Comparison of ENCODE assay signal across 21 cellular contexts in the genomic region with DNA sequence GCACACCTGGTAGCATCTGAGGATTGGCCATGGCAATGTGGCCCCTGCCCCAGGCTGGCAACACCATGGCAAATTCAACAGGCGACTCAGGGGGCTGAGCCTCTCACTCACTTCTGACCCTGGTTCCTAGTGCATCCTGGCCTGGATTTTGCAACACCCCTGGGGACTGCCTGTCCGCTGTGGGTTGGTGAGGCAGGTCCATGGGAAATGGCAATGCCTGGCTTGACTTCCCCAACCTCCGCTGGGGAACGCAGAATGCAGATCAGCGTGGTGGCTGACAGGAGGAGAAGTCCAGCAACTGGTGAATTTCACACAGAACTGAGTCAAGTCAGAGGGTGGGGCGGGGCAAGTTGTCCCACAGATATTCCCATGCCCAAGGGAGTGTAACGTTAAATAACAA. TPM values are rescaled to one million over a fixed set of nuclear protein-coding genes. Genes with fewer than 3 reads are reported as not detected.
DNase-seq lines count a peak whose midpoint lies in the region; ATAC-seq and TF ChIP-seq lines count a peak whose summit lies in the region.
"Had no signal": no experiment of that assay in that cellular context is flagged by ENCODE, and none has a peak within 500 bp of the region (broad histone marks: within the 10 kb centered on the region; RNA-seq: fewer than 3 reads in every experiment).

No MANE protein-coding gene starts in this region.

- H3K9me3 ChIP-seq in BLaER1 (no peaks in the 10 kb centered on the region), HEK293 (ENCODE audit: control insufficient read depth, insufficient read depth, low read depth, low read length) (no peaks in the 10 kb centered on the region), neutrophil (no peaks in the 10 kb centered on the region)
- H3K9me3 ChIP-seq in CD4-positive, alpha-beta memory T cell (ENCODE audit: control insufficient read depth in 1 of 2, low read length in 2 of 2) = no peaks in the 10 kb centered on the region
- H3K9me3 ChIP-seq: HAP-1, right atrium auricular region, thoracic aorta had no signal

- H4K20me1 ChIP-seq in BLaER1 = no peaks in the 10 kb centered on the region
- no peaks in the 10 kb centered on the region for H4K20me1 ChIP-seq in GM23338 (replicated peaks; ENCODE audit: insufficient read depth)

- no peaks in the 10 kb centered on the region for H3K79me2 ChIP-seq in GM23338 (replicated peaks; ENCODE audit: insufficient read depth)

- peaks cover 64% of the 10 kb centered on the region for H3K4me1 Mint-ChIP-seq in activated CD8-positive, alpha-beta memory T cell treated with anti-CD3 and anti-CD28 coated beads, Interleukin-2, amount 10 ng/mL, durations not matched to agents 7 days and 5 days
- H3K4me1 Mint-ChIP-seq in CD4-positive, alpha-beta memory T cell = peaks cover 37 to 86% (median 44%) of the 10 kb centered on the region in 4 donors
- peaks cover 62% of the 10 kb centered on the region for H3K4me1 Mint-ChIP-seq in activated CD4-positive, alpha-beta T cell treated with anti-CD3 and anti-CD28 coated beads, Interleukin-2, amount 10 ng/mL, durations not matched to agents 24 days and 14 days
- H3K4me1 Mint-ChIP-seq in GM23338 = peaks cover 8% of the 10 kb centered on the region

- no peak overlapping the region for H3K9ac ChIP-seq in BLaER1

- DNase-seq in activated CD8-positive, alpha-beta memory T cell treated with anti-CD3 and anti-CD28 coated beads, Interleukin-2, amount 10 ng/mL, durations not matched to agents 7 days and 5 days = peak; percentile 36
- DNase-seq in CD4-positive, alpha-beta memory T cell = no peak
- no peak for DNase-seq in activated CD4-positive, alpha-beta T cell treated with anti-CD3 and anti-CD28 coated beads, Interleukin-2, amount 10 ng/mL, durations not matched to agents 24 days and 14 days
- DNase-seq in GM23338 (ENCODE audit: low spot score) = no peak
- DNase-seq: activated naive CD4-positive, alpha-beta T cell; central memory CD4-positive, alpha-beta T cell; DMS79; foreskin melanocyte; hippocampal formation; NCI-H510A treated with DMSO at 0.1 percent for 48 hours; T1000 had no signal

- intact Hi-C loops in CD4-positive, alpha-beta memory T cell (cut with micrococcal nuclease) = no loop called here
- intact Hi-C loops in activated CD4-positive, alpha-beta T cell treated with anti-CD3 and anti-CD28 coated beads, Interleukin-2, amount 10 ng/mL, durations not matched to agents 24 days and 14 days (cut with micrococcal nuclease) = no loop called here

- H2AFZ ChIP-seq in GM23338 = no peak overlapping the region

- H3K4me2 ChIP-seq in BLaER1 (peak overlapping the region; percentile 45), GM23338 (no peak overlapping the region)

- no peaks in the 10 kb centered on the region for H3K27me3 Mint-ChIP-seq in activated CD8-positive, alpha-beta memory T cell treated with anti-CD3 and anti-CD28 coated beads, Interleukin-2, amount 10 ng/mL, durations not matched to agents 7 days and 5 days
- H3K27me3 Mint-ChIP-seq in CD4-positive, alpha-beta memory T cell = no peaks in the 10 kb centered on the region
- no peaks in the 10 kb centered on the region for H3K27me3 Mint-ChIP-seq in activated CD4-positive, alpha-beta T cell treated with anti-CD3 and anti-CD28 coated beads, Interleukin-2, amount 10 ng/mL, durations not matched to agents 24 days and 14 days
- H3K27me3 Mint-ChIP-seq in GM23338 (ENCODE audit: insufficient read depth, low read depth, poor library complexity) = peaks cover 2% of the 10 kb centered on the region

- no peaks in the 10 kb centered on the region for H3K9me3 Mint-ChIP-seq in activated CD8-positive, alpha-beta memory T cell treated with anti-CD3 and anti-CD28 coated beads, Interleukin-2, amount 10 ng/mL, durations not matched to agents 7 days and 5 days (ENCODE audit: low read depth)
- H3K9me3 Mint-ChIP-seq in CD4-positive, alpha-beta memory T cell = peaks cover 0 to 2% (median 0%) of the 10 kb centered on the region in 8 donors
- no peaks in the 10 kb centered on the region for H3K9me3 Mint-ChIP-seq in activated CD4-positive, alpha-beta T cell treated with anti-CD3 and anti-CD28 coated beads, Interleukin-2, amount 10 ng/mL, durations not matched to agents 24 days and 14 days
- H3K9me3 Mint-ChIP-seq in GM23338 = no peaks in the 10 kb centered on the region

- CTCF ChIA-PET in HEK293 (lab: Yijun Ruan, JAX) = no interaction called here
- CTCF ChIA-PET in activated CD8-positive, alpha-beta memory T cell treated with anti-CD3 and anti-CD28 coated beads, Interleukin-2, amount 10 ng/mL, durations not matched to agents 7 days and 5 days (lab: Charles Lee) = interaction anchor here (1.7 kb wide), 1 partner anchor 18 kb away, joined by 4 read pairs; no protein-coding TSS in a partner anchor
- CTCF ChIA-PET in CD4-positive, alpha-beta memory T cell (lab: Charles Lee; ENCODE audit: partially characterized antibody) = interaction anchor here (1.5 kb wide), 1 partner anchor 31 kb away, joined by 5 read pairs; no protein-coding TSS in a partner anchor

- no peak for TF ChIP-seq CTCF in HEK293 (tag by site-specific recombination; IDR thresholded peaks at IDR 0.05)
- no peak for TF ChIP-seq CTCF in neutrophil (IDR thresholded peaks at IDR 0.05)
- TF ChIP-seq CTCF in GM23338 (conservative IDR thresholded peaks at IDR 0.05; ENCODE audit: low read depth in 2 of 2) = no peak

- no peak for ATAC-seq in activated CD8-positive, alpha-beta memory T cell treated with anti-CD3 and anti-CD28 coated beads, Interleukin-2, amount 10 ng/mL, durations not matched to agents 7 days and 5 days
- ATAC-seq in SK-N-SH treated with all-trans-retinoic acid at 6 μM for 48 hours = no peak
- no peak for ATAC-seq in GM23338
- ATAC-seq: GM12878 had no signal

- no peak overlapping the region for H3K27ac Mint-ChIP-seq in activated CD8-positive, alpha-beta memory T cell treated with anti-CD3 and anti-CD28 coated beads, Interleukin-2, amount 10 ng/mL, durations not matched to agents 7 days and 5 days
- peak overlapping the region in 3 of 7 donors; percentile 52 to 92 (median 55) for H3K27ac Mint-ChIP-seq in CD4-positive, alpha-beta memory T cell
- H3K27ac Mint-ChIP-seq in activated CD4-positive, alpha-beta T cell treated with anti-CD3 and anti-CD28 coated beads, Interleukin-2, amount 10 ng/mL, durations not matched to agents 24 days and 14 days = no peak overlapping the region
- no peak overlapping the region for H3K27ac Mint-ChIP-seq in GM23338

- H3K36me3 Mint-ChIP-seq in activated CD8-positive, alpha-beta memory T cell treated with anti-CD3 and anti-CD28 coated beads, Interleukin-2, amount 10 ng/mL, durations not matched to agents 7 days and 5 days = peaks cover 11% of the 10 kb centered on the region
- H3K36me3 Mint-ChIP-seq in CD4-positive, alpha-beta memory T cell = no peaks in the 10 kb centered on the region
- H3K36me3 Mint-ChIP-seq in activated CD4-positive, alpha-beta T cell treated with anti-CD3 and anti-CD28 coated beads, Interleukin-2, amount 10 ng/mL, durations not matched to agents 24 days and 14 days (ENCODE audit: low read depth) = peaks cover 9% of the 10 kb centered on the region
- H3K36me3 Mint-ChIP-seq in GM23338 (ENCODE audit: low read depth) = no peaks in the 10 kb centered on the region

- no peaks in the 10 kb centered on the region for H3K9me2 ChIP-seq in GM23338 (ENCODE audit: insufficient read depth)

- H3K4me1 ChIP-seq in BLaER1 = peaks cover 84% of the 10 kb centered on the region
- H3K4me1 ChIP-seq in HEK293 (ENCODE audit: control insufficient read depth, insufficient read depth, low read length) = no peaks in the 10 kb centered on the region
- peaks cover 86 to 90% of the 10 kb centered on the region in 2 experiments for H3K4me1 ChIP-seq in neutrophil (ENCODE audit: control insufficient read depth in 1 of 2, insufficient read depth in 1 of 2, low read depth in 1 of 2, low read length in 1 of 2)
- H3K4me1 ChIP-seq in CD4-positive, alpha-beta memory T cell (ENCODE audit: insufficient read depth, low read length) = peaks cover 50% of the 10 kb centered on the region
- H3K4me1 ChIP-seq in GM23338 (ENCODE audit: insufficient read depth) = no peaks in the 10 kb centered on the region
- H3K4me1 ChIP-seq: HAP-1 had no signal

- no peaks in the 10 kb centered on the region for H3F3A ChIP-seq in GM23338 (replicated peaks; ENCODE audit: low read depth)

- H3K4me3 ChIP-seq in BLaER1 (no peak overlapping the region), HEK293 (ENCODE audit: low read depth, low read length) (no peak overlapping the region), neutrophil (ENCODE audit: low read depth in 1 of 2, low read length in 1 of 2) (no peak overlapping the region), GM23338 (no peak overlapping the region)
- H3K4me3 ChIP-seq in CD4-positive, alpha-beta memory T cell (ENCODE audit: low read length in 2 of 2) = no peak overlapping the region
- H3K4me3 ChIP-seq: GM12878, HAP-1, right atrium auricular region, SK-N-MC, thoracic aorta had no signal

- H3K4me3 Mint-ChIP-seq in activated CD8-positive, alpha-beta memory T cell treated with anti-CD3 and anti-CD28 coated beads, Interleukin-2, amount 10 ng/mL, durations not matched to agents 7 days and 5 days = no peak overlapping the region
- H3K4me3 Mint-ChIP-seq in CD4-positive, alpha-beta memory T cell = no peak overlapping the region
- H3K4me3 Mint-ChIP-seq in activated CD4-positive, alpha-beta T cell treated with anti-CD3 and anti-CD28 coated beads, Interleukin-2, amount 10 ng/mL, durations not matched to agents 24 days and 14 days = no peak overlapping the region
- H3K4me3 Mint-ChIP-seq in GM23338 = no peak overlapping the region

- POLR2A ChIA-PET in HEK293 (lab: Yijun Ruan, JAX) = no interaction called here
- POLR2A ChIA-PET in CD4-positive, alpha-beta memory T cell (lab: Charles Lee; ENCODE audit: partially characterized antibody) = interaction anchor here (1.1 kb wide), 1 partner anchor 12 kb away, joined by 3 read pairs; no protein-coding TSS in a partner anchor

- no peaks in the 10 kb centered on the region for H3K36me3 ChIP-seq in BLaER1
- no peaks in the 10 kb centered on the region for H3K36me3 ChIP-seq in HEK293 (ENCODE audit: control insufficient read depth in 2 of 2, insufficient read depth in 1 of 2, low read length in 2 of 2)
- H3K36me3 ChIP-seq in neutrophil = no peaks in the 10 kb centered on the region
- H3K36me3 ChIP-seq in CD4-positive, alpha-beta memory T cell (ENCODE audit: insufficient read depth, low read length) = no peaks in the 10 kb centered on the region
- no peaks in the 10 kb centered on the region for H3K36me3 ChIP-seq in GM23338 (ENCODE audit: insufficient read depth)
- H3K36me3 ChIP-seq: HAP-1, right atrium auricular region, thoracic aorta had no signal

- H3K27ac ChIP-seq in BLaER1 (no peak overlapping the region; the same call in 1 of the 2 replicates), HEK293 (ENCODE audit: extremely low read depth, low read depth, low read length) (no peak overlapping the region), neutrophil (peak overlapping the region; percentile 96), GM23338 (ENCODE audit: low read depth) (no peak overlapping the region)
- H3K27ac ChIP-seq in CD4-positive, alpha-beta memory T cell (ENCODE audit: low read depth, low read length) = no peak overlapping the region
- H3K27ac ChIP-seq: right atrium auricular region, SK-N-MC, thoracic aorta had no signal

- H3K27me3 ChIP-seq in BLaER1 (no peaks in the 10 kb centered on the region), neutrophil (no peaks in the 10 kb centered on the region), GM23338 (ENCODE audit: insufficient read depth) (no peaks in the 10 kb centered on the region)
- no peaks in the 10 kb centered on the region for H3K27me3 ChIP-seq in CD4-positive, alpha-beta memory T cell (ENCODE audit: insufficient read depth, low read length)
- H3K27me3 ChIP-seq: right atrium auricular region had no signal

RNA-seq across cellular contexts. Expression of a gene that starts 3.9 kb away (rescaled TPM):
- total RNA-seq in activated CD8-positive, alpha-beta memory T cell treated with anti-CD3 and anti-CD28 coated beads, Interleukin-2, amount 10 ng/mL, durations not matched to agents 7 days and 5 days = 100 to 1,000 TPM; 157 to 255 TPM
- 100 to 1,000 TPM; 225 to 233 TPM for total RNA-seq in CD4-positive, alpha-beta memory T cell
- polyA plus RNA-seq in CD4-positive, alpha-beta memory T cell = 10 to 100 TPM; 62.4 to 63.3 TPM
- 182 and 186 TPM in 2 replicates for total RNA-seq in activated CD4-positive, alpha-beta T cell treated with anti-CD3 and anti-CD28 coated beads, Interleukin-2, amount 10 ng/mL, durations not matched to agents 24 days and 14 days
- total RNA-seq in GM23338 (2014; rRNA removed; shearing (Covaris generic)) = 0.19 and 0.80 TPM in 2 replicates
- 3.7 TPM in 2 replicates for polyA plus RNA-seq in GM23338 (2016; fragmentation: Nextera tagmentation; extraction: Ambion mirVana)
- total RNA-seq: LHCN-M2 had no signal

RNA-seq across cellular contexts. Expression of a gene that starts 59.5 kb away (rescaled TPM):
- total RNA-seq in activated CD8-positive, alpha-beta memory T cell treated with anti-CD3 and anti-CD28 coated beads, Interleukin-2, amount 10 ng/mL, durations not matched to agents 7 days and 5 days = 10 to 100 TPM; 22.5 to 28.6 TPM
- total RNA-seq in CD4-positive, alpha-beta memory T cell = 10 to 100 TPM; 28.4 to 30.2 TPM
- polyA plus RNA-seq in CD4-positive, alpha-beta memory T cell = 10 to 100 TPM; 38.2 to 46.5 TPM
- total RNA-seq in activated CD4-positive, alpha-beta T cell treated with anti-CD3 and anti-CD28 coated beads, Interleukin-2, amount 10 ng/mL, durations not matched to agents 24 days and 14 days = 35.1 and 40.5 TPM in 2 replicates
- 170 and 201 TPM in 2 replicates for total RNA-seq in GM23338 (2014; rRNA removed; shearing (Covaris generic))
- polyA plus RNA-seq in GM23338 (2016; fragmentation: Nextera tagmentation; extraction: Ambion mirVana) = 303 and 327 TPM in 2 replicates

Comparison
In these comparisons a context has a peak if more than half of its experiments do, and no peak if none do; other contexts are left out.
1. RNA of a gene that starts 3.9 kb away (total RNA-seq): 157 to 255 TPM in activated CD8-positive, alpha-beta memory T cell treated with anti-CD3 and anti-CD28 coated beads, Interleukin-2, amount 10 ng/mL, durations not matched to agents 7 days and 5 days, 225 to 233 TPM in CD4-positive, alpha-beta memory T cell and 182 to 186 TPM in activated CD4-positive, alpha-beta T cell treated with anti-CD3 and anti-CD28 coated beads, Interleukin-2, amount 10 ng/mL, durations not matched to agents 24 days and 14 days; 0.19 to 0.80 TPM in GM23338; every median in the first group is over 10 times any median in the second.